28 cellular contexts compared by ENCODE assay signal in genomic region chr2:235728401-235729181, GRCh38.
A peak's percentile ranks its signal among the peaks of the same experiment; 100 is the strongest.
DNase-seq lines count a peak whose midpoint lies in the region; ATAC-seq, FAIRE-seq and TF ChIP-seq lines count a peak whose summit lies in the region.
"Had no signal": no experiment of that assay in that cellular context is flagged by ENCODE, and none has a peak within 500 bp of the region (broad histone marks: within the 10 kb centered on the region; RNA-seq: fewer than 3 reads in every experiment).

No MANE protein-coding gene starts in this region.

- WGBS in gastroesophageal sphincter (ENCODE audit: low coverage in 1 of 2), 2 donors, result 82 to 96% methylated on average over 7 to 9 of the region's 9 CpGs

- H3K27ac ChIP-seq in astrocyte (ENCODE audit: low read depth, low read length) (no peak overlapping the region), gastroesophageal sphincter (peak overlapping the region in 3 of 4 donors; percentile 2 to 35 (median 14)), substantia nigra (ENCODE audit: low read depth, low read length, poor library complexity, severe bottlenecking) (peak overlapping the region; percentile 58), upper lobe of right lung (no peak overlapping the region)
- H3K27ac ChIP-seq: adrenal gland; BLaER1 treated with 17β-estradiol and CSF1 and Interleukin-3, amounts not matched to agents 10 nM and 100 nM; body of pancreas; PC-9; tibial nerve; WERI-Rb-1 had no signal

- H3K36me3 ChIP-seq in astrocyte (ENCODE audit: insufficient read depth, low read length) (no peaks in the 10 kb centered on the region), gastroesophageal sphincter (no peaks in the 10 kb centered on the region), mucosa of descending colon (ENCODE audit: low read depth) (no peaks in the 10 kb centered on the region), upper lobe of right lung (no peaks in the 10 kb centered on the region)
- H3K36me3 ChIP-seq: adrenal gland, tibial nerve had no signal

- intact Hi-C loops in mucosa of descending colon (cut with DNase I, micrococcal nuclease) (no loop called here), upper lobe of right lung (cut with DNase I) (loop anchor here (10.0 kb wide), 1 partner anchor 54 kb away; no protein-coding TSS in a partner anchor)

- peaks cover 17% of the 10 kb centered on the region for H3K4me1 Mint-ChIP-seq in astrocyte (ENCODE audit: low read depth, unreplicated experiment)
- H3K4me1 Mint-ChIP-seq: activated naive CD4-positive, alpha-beta T cell treated with anti-CD3 and anti-CD28 coated beads, Interleukin-2, amount 10 ng/mL, durations not matched to agents 7 days and 5 days; activated T-helper 17 cell treated with anti-CD3 and anti-CD28 coated beads, Interleukin-2, amount 50 U/mL, for 72 hours had no signal

- no peak overlapping the region for H3K4me3 Mint-ChIP-seq in astrocyte (ENCODE audit: unreplicated experiment)
- H3K4me3 Mint-ChIP-seq: activated naive CD4-positive, alpha-beta T cell treated with anti-CD3 and anti-CD28 coated beads, Interleukin-2, amount 10 ng/mL, durations not matched to agents 7 days and 5 days; activated T-helper 17 cell treated with anti-CD3 and anti-CD28 coated beads, Interleukin-2, amount 50 U/mL, for 72 hours; naive thymus-derived CD4-positive, alpha-beta T cell; stimulated activated naive CD8-positive, alpha-beta T cell treated with anti-CD3 and anti-CD28 coated beads, Interleukin-15, Interleukin-2, amounts not matched to agents 100 ng/mL and 50 ng/mL, for 24 hours had no signal

- FAIRE-seq in astrocyte (lab: Jason Lieb, UNC), result no peak

- DNase-seq in astrocyte (ENCODE audit: low read depth), result no peak
- no peak for DNase-seq in mucosa of descending colon
- DNase-seq in substantia nigra (lab: John Stamatoyannopoulos, UW), result peak in 8 of 49 donors; percentile 25 to 39 (median 28)
- DNase-seq in left lobe of liver (ENCODE audit: low spot score), result no peak
- DNase-seq in upper lobe of right lung, result no peak
- DNase-seq: activated CD4-positive, alpha-beta T cell treated with anti-CD3 and anti-CD28 coated beads for 48 hours; activated naive CD4-positive, alpha-beta T cell treated with anti-CD3 and anti-CD28 coated beads, Interleukin-2, amount 10 ng/mL, durations not matched to agents 7 days and 5 days; adrenal gland; body of pancreas; DMS53; Kasumi-1; naive thymus-derived CD4-positive, alpha-beta T cell; NCI-H1436; NCI-H2081 treated with DMSO at 0.1 percent for 48 hours; NCI-H2227 treated with DMSO at 0.1 percent for 48 hours; NCI-H526 treated with DMSO at 0.1 percent for 48 hours; NK-92 treated with Interleukin-12 subunit alpha and Interleukin-12 subunit beta, amount 100 ng/mL, for 24 hours; PC-9; SIG-M5; stimulated activated CD4-positive, alpha-beta T cell treated with anti-CD3 and anti-CD28 coated beads, Interleukin-1b, Interleukin-23, amount 100 ng/mL, for 48 hours; WERI-Rb-1 had no signal

- no peaks in the 10 kb centered on the region for H3K79me2 ChIP-seq in astrocyte (ENCODE audit: insufficient read depth, low read length)

- no peaks in the 10 kb centered on the region for H3K27me3 ChIP-seq in astrocyte (ENCODE audit: insufficient read depth, low read length)
- H3K27me3 ChIP-seq in gastroesophageal sphincter, result no peaks in the 10 kb centered on the region
- no peaks in the 10 kb centered on the region for H3K27me3 ChIP-seq in upper lobe of right lung
- H3K27me3 ChIP-seq: adrenal gland; BLaER1 treated with 17β-estradiol and CSF1 and Interleukin-3, amounts not matched to agents 10 nM and 100 nM; tibial nerve had no signal

- H3K4me3 ChIP-seq in astrocyte (ENCODE audit: insufficient read depth, low read depth, low read length) (no peak overlapping the region), gastroesophageal sphincter (no peak overlapping the region), mucosa of descending colon (no peak overlapping the region), upper lobe of right lung (no peak overlapping the region)
- H3K4me3 ChIP-seq: adrenal gland; BLaER1 treated with 17β-estradiol and CSF1 and Interleukin-3, amounts not matched to agents 10 nM and 100 nM; body of pancreas; PC-9; smooth muscle cell; tibial nerve had no signal

- no peaks in the 10 kb centered on the region for H3K27me3 Mint-ChIP-seq in astrocyte (ENCODE audit: low read depth, unreplicated experiment)
- H3K27me3 Mint-ChIP-seq: activated T-helper 17 cell treated with anti-CD3 and anti-CD28 coated beads, Interleukin-2, amount 50 U/mL, for 72 hours; stimulated activated naive CD8-positive, alpha-beta T cell treated with anti-CD3 and anti-CD28 coated beads, Interleukin-15, Interleukin-2, amounts not matched to agents 100 ng/mL and 50 ng/mL, for 24 hours had no signal

- peaks cover 13% of the 10 kb centered on the region for H3K36me3 Mint-ChIP-seq in astrocyte (ENCODE audit: low read depth, unreplicated experiment)
- H3K36me3 Mint-ChIP-seq: activated naive CD4-positive, alpha-beta T cell treated with anti-CD3 and anti-CD28 coated beads, Interleukin-2, amount 10 ng/mL, durations not matched to agents 7 days and 5 days; naive thymus-derived CD4-positive, alpha-beta T cell had no signal

- TF ChIP-seq CTCF in astrocyte (IDR thresholded peaks at IDR 0.05; ENCODE audit: insufficient read depth, low read depth, low read length) (no peak), gastroesophageal sphincter (IDR thresholded peaks at IDR 0.05) (no peak), mucosa of descending colon (IDR thresholded peaks at IDR 0.05) (no peak), upper lobe of right lung (IDR thresholded peaks at IDR 0.05) (no peak)

- ATAC-seq in gastroesophageal sphincter (no peak), mucosa of descending colon (peak; percentile 10), HG03469 (IDR thresholded peaks at IDR 0.05; ENCODE audit: unreplicated experiment) (no peak), left lobe of liver (no peak), upper lobe of right lung (no peak)
- ATAC-seq: activated T-helper 17 cell treated with anti-CD3 and anti-CD28 coated beads, Interleukin-2, amount 50 U/mL, for 72 hours; body of pancreas; naive thymus-derived CD4-positive, alpha-beta T cell had no signal

- no peak overlapping the region for H3K9ac ChIP-seq in astrocyte (ENCODE audit: low read length)
- H3K9ac ChIP-seq: BLaER1 treated with 17β-estradiol and CSF1 and Interleukin-3, amounts not matched to agents 10 nM and 100 nM had no signal

- no peak for TF ChIP-seq EP300 in gastroesophageal sphincter (IDR thresholded peaks at IDR 0.05)

- H3K9me3 ChIP-seq in astrocyte (ENCODE audit: insufficient read depth, low read depth, low read length), result no peaks in the 10 kb centered on the region
- H3K9me3 ChIP-seq in gastroesophageal sphincter, result no peaks in the 10 kb centered on the region
- H3K9me3 ChIP-seq in mucosa of descending colon, result no peaks in the 10 kb centered on the region
- no peaks in the 10 kb centered on the region for H3K9me3 ChIP-seq in upper lobe of right lung
- H3K9me3 ChIP-seq: adrenal gland; BLaER1 treated with 17β-estradiol and CSF1 and Interleukin-3, amounts not matched to agents 10 nM and 100 nM; body of pancreas; tibial nerve had no signal

- no peaks in the 10 kb centered on the region for H3K9me3 Mint-ChIP-seq in astrocyte (ENCODE audit: unreplicated experiment)
- H3K9me3 Mint-ChIP-seq: activated naive CD4-positive, alpha-beta T cell treated with anti-CD3 and anti-CD28 coated beads, Interleukin-2, amount 10 ng/mL, durations not matched to agents 7 days and 5 days; activated T-helper 17 cell treated with anti-CD3 and anti-CD28 coated beads, Interleukin-2, amount 50 U/mL, for 72 hours; stimulated activated naive CD8-positive, alpha-beta T cell treated with anti-CD3 and anti-CD28 coated beads, Interleukin-15, Interleukin-2, amounts not matched to agents 100 ng/mL and 50 ng/mL, for 24 hours had no signal

- H3K4me1 ChIP-seq in astrocyte (ENCODE audit: insufficient read depth, low read length), result no peaks in the 10 kb centered on the region
- peaks cover 0 to 68% (median 23%) of the 10 kb centered on the region in 3 donors for H3K4me1 ChIP-seq in gastroesophageal sphincter
- peaks cover 3% of the 10 kb centered on the region for H3K4me1 ChIP-seq in mucosa of descending colon (ENCODE audit: low read depth)
- H3K4me1 ChIP-seq in upper lobe of right lung, result peaks cover 11% of the 10 kb centered on the region
- H3K4me1 ChIP-seq: adrenal gland had no signal

- no peak overlapping the region for H3K4me2 ChIP-seq in astrocyte (ENCODE audit: low read length)
- H3K4me2 ChIP-seq: BLaER1 treated with 17β-estradiol and CSF1 and Interleukin-3, amounts not matched to agents 10 nM and 100 nM; smooth muscle cell had no signal

- peaks cover 7% of the 10 kb centered on the region for H4K20me1 ChIP-seq in astrocyte (ENCODE audit: insufficient read depth, low read length)

- H2AFZ ChIP-seq in astrocyte (ENCODE audit: low read depth, low read length), result no peak overlapping the region
- H2AFZ ChIP-seq: PC-9 had no signal

- H3K27ac Mint-ChIP-seq in astrocyte (ENCODE audit: unreplicated experiment), result peak overlapping the region; percentile 9
- H3K27ac Mint-ChIP-seq: activated naive CD4-positive, alpha-beta T cell treated with anti-CD3 and anti-CD28 coated beads, Interleukin-2, amount 10 ng/mL, durations not matched to agents 7 days and 5 days; activated T-helper 17 cell treated with anti-CD3 and anti-CD28 coated beads, Interleukin-2, amount 50 U/mL, for 72 hours; stimulated activated naive CD8-positive, alpha-beta T cell treated with anti-CD3 and anti-CD28 coated beads, Interleukin-15, Interleukin-2, amounts not matched to agents 100 ng/mL and 50 ng/mL, for 24 hours had no signal

- TF ChIP-seq POLR2A in gastroesophageal sphincter (IDR thresholded peaks at IDR 0.05), result no peak

Comparison
In these comparisons a context has a peak if more than half of its experiments do, and no peak if none do; other contexts are left out.
1. H3K27ac ChIP-seq: peak in gastroesophageal sphincter (3 of 4) and substantia nigra (single experiment); none in astrocyte (single experiment) and upper lobe of right lung (single experiment).